Comparison of ENCODE assay signal across 32 cellular contexts in genomic region chr10:57661206-57661605, GRCh38.
"Had no signal": no experiment of that assay in that cellular context is flagged by ENCODE, and none has a peak within 500 bp of the region (broad histone marks: within the 10 kb centered on the region; RNA-seq: fewer than 3 reads in every experiment).

No MANE protein-coding gene starts in this region.

- H3K27me3 Mint-ChIP-seq: activated CD4-positive, alpha-beta memory T cell treated with anti-CD3 and anti-CD28 coated beads for 36 hours; activated CD4-positive, alpha-beta T cell treated with anti-CD3 and anti-CD28 coated beads for 36 hours; activated CD4-positive, alpha-beta T cell treated with anti-CD3 and anti-CD28 coated beads, Interleukin-2, amount 10 ng/mL, durations not matched to agents 24 days and 14 days; activated CD8-positive, alpha-beta memory T cell treated with anti-CD3 and anti-CD28 coated beads, Interleukin-2, amount 10 ng/mL, durations not matched to agents 7 days and 5 days; activated naive CD4-positive, alpha-beta T cell treated with anti-CD3 and anti-CD28 coated beads, Interleukin-2, amount 50 U/mL, for 24 hours; activated naive CD8-positive, alpha-beta T cell treated with anti-CD3 and anti-CD28 coated beads for 36 hours; activated naive CD8-positive, alpha-beta T cell treated with anti-CD3 and anti-CD28 coated beads, Interleukin-2, amount 50 U/mL, for 24 hours; brain; central memory CD8-positive, alpha-beta T cell had no signal

- FAIRE-seq: bronchial epithelial cell, endometrium, endothelial cell of umbilical vein, frontal cortex had no signal

- H3K4me3 Mint-ChIP-seq: activated CD4-positive, alpha-beta memory T cell treated with anti-CD3 and anti-CD28 coated beads for 36 hours; activated CD4-positive, alpha-beta T cell treated with anti-CD3 and anti-CD28 coated beads for 36 hours; activated CD4-positive, alpha-beta T cell treated with anti-CD3 and anti-CD28 coated beads, Interleukin-2, amount 10 ng/mL, durations not matched to agents 24 days and 14 days; activated CD8-positive, alpha-beta memory T cell treated with anti-CD3 and anti-CD28 coated beads, Interleukin-2, amount 10 ng/mL, durations not matched to agents 7 days and 5 days; activated CD8-positive, alpha-beta T cell treated with anti-CD3 and anti-CD28 coated beads, Interleukin-2, amount 10 ng/mL, durations not matched to agents 7 days and 5 days; activated naive CD4-positive, alpha-beta T cell treated with anti-CD3 and anti-CD28 coated beads for 36 hours; activated naive CD4-positive, alpha-beta T cell treated with anti-CD3 and anti-CD28 coated beads, Interleukin-2, amount 50 U/mL, for 24 hours; activated naive CD8-positive, alpha-beta T cell treated with anti-CD3 and anti-CD28 coated beads for 36 hours; activated naive CD8-positive, alpha-beta T cell treated with anti-CD3 and anti-CD28 coated beads, Interleukin-2, amount 50 U/mL, for 24 hours; activated T-helper 1 cell treated with anti-CD3 and anti-CD28 coated beads, Interleukin-12 subunit alpha, Interleukin-12 subunit beta, Interleukin-2, Interleukin-4 antibody, amounts not matched to agents 30 ng/mL and 10 ng/mL and 1 ng/mL, durations not matched to agents 14 hours and 24 hours and 36 hours; brain; central memory CD8-positive, alpha-beta T cell had no signal

- H3K9me3 Mint-ChIP-seq: activated CD4-positive, alpha-beta memory T cell treated with anti-CD3 and anti-CD28 coated beads for 36 hours; activated CD4-positive, alpha-beta T cell treated with anti-CD3 and anti-CD28 coated beads, Interleukin-2, amount 10 ng/mL, durations not matched to agents 24 days and 14 days; activated naive CD4-positive, alpha-beta T cell treated with anti-CD3 and anti-CD28 coated beads for 36 hours; activated naive CD4-positive, alpha-beta T cell treated with anti-CD3 and anti-CD28 coated beads, Interleukin-2, amount 50 U/mL, for 24 hours; activated naive CD8-positive, alpha-beta T cell treated with anti-CD3 and anti-CD28 coated beads for 36 hours; activated naive CD8-positive, alpha-beta T cell treated with anti-CD3 and anti-CD28 coated beads, Interleukin-2, amount 50 U/mL, for 24 hours; activated T-helper 1 cell treated with anti-CD3 and anti-CD28 coated beads, Interleukin-12 subunit alpha, Interleukin-12 subunit beta, Interleukin-2, Interleukin-4 antibody, amounts not matched to agents 30 ng/mL and 10 ng/mL and 1 ng/mL, durations not matched to agents 14 hours and 24 hours and 36 hours; activated T-helper 2 cell treated with anti-CD3 and anti-CD28 coated beads, Interferon-gamma antibody, Interleukin-2, Interleukin-4, amounts not matched to agents 10 μg/mL and 5 μg/mL and 100 μg/mL, durations not matched to agents 14 hours and 24 hours and 36 hours; brain had no signal

- H3K36me3 Mint-ChIP-seq: activated CD4-positive, alpha-beta memory T cell treated with anti-CD3 and anti-CD28 coated beads for 36 hours; activated CD8-positive, alpha-beta memory T cell treated with anti-CD3 and anti-CD28 coated beads, Interleukin-2, amount 10 ng/mL, durations not matched to agents 7 days and 5 days; activated naive CD4-positive, alpha-beta T cell treated with anti-CD3 and anti-CD28 coated beads, Interleukin-2, amount 50 U/mL, for 24 hours; activated naive CD8-positive, alpha-beta T cell treated with anti-CD3 and anti-CD28 coated beads for 36 hours; brain had no signal

- H3K27me3 ChIP-seq: ascending aorta had no signal

- DNase-seq: activated CD4-positive, alpha-beta memory T cell treated with anti-CD3 and anti-CD28 coated beads for 36 hours; activated CD4-positive, alpha-beta T cell treated with anti-CD3 and anti-CD28 coated beads for 36 hours; activated CD4-positive, alpha-beta T cell treated with anti-CD3 and anti-CD28 coated beads, Interleukin-2, amount 10 ng/mL, durations not matched to agents 24 days and 14 days; activated CD4-positive, CD25-positive, alpha-beta regulatory T cell; activated CD4-positive, CD25-positive, alpha-beta regulatory T cell treated with anti-CD3 and anti-CD28 coated beads, Interleukin-2, amount 50 U/mL, for 72 hours; activated CD8-positive, alpha-beta memory T cell treated with anti-CD3 and anti-CD28 coated beads, Interleukin-2, amount 10 ng/mL, durations not matched to agents 7 days and 5 days; activated CD8-positive, alpha-beta memory T cell treated with anti-CD3 and anti-CD28 coated beads, Interleukin-2, amount 50 U/mL, for 4 hours; activated CD8-positive, alpha-beta T cell treated with anti-CD3 and anti-CD28 coated beads, Interleukin-2, amount 10 ng/mL, durations not matched to agents 7 days and 5 days; activated effector memory CD4-positive, alpha-beta T cell treated with anti-CD3 and anti-CD28 coated beads, Interleukin-2, amount 50 U/mL, for 16 hours; activated naive CD4-positive, alpha-beta T cell treated with anti-CD3 and anti-CD28 coated beads for 36 hours; activated naive CD8-positive, alpha-beta T cell treated with anti-CD3 and anti-CD28 coated beads for 36 hours; activated naive CD8-positive, alpha-beta T cell treated with anti-CD3 and anti-CD28 coated beads, Interleukin-2, amount 50 U/mL, for 24 hours; activated T-cell treated with anti-CD3 and anti-CD28 coated beads, Interleukin-2, amount 50 U/mL, for 1 hour; activated T-cell treated with anti-CD3 and anti-CD28 coated beads, Interleukin-2, amount 50 U/mL, for 48 hours; cortex of kidney; dermis blood vessel endothelial cell; effector CD4-positive, alpha-beta T cell; foreskin fibroblast; head of caudate nucleus; T-helper 2 cell had no signal

- H3K36me3 ChIP-seq: ascending aorta had no signal

- H3K4me1 ChIP-seq: ascending aorta had no signal

- ATAC-seq: activated CD4-positive, alpha-beta T cell treated with anti-CD3 and anti-CD28 coated beads for 36 hours; activated CD8-positive, alpha-beta memory T cell treated with anti-CD3 and anti-CD28 coated beads, Interleukin-2, amount 10 ng/mL, durations not matched to agents 7 days and 5 days; activated CD8-positive, alpha-beta T cell treated with anti-CD3 and anti-CD28 coated beads, Interleukin-2, amount 10 ng/mL, durations not matched to agents 7 days and 5 days; activated naive CD8-positive, alpha-beta T cell treated with anti-CD3 and anti-CD28 coated beads, Interleukin-2, amount 50 U/mL, for 24 hours; esophagus mucosa had no signal

- H3K4me1 Mint-ChIP-seq: activated CD4-positive, alpha-beta T cell treated with anti-CD3 and anti-CD28 coated beads for 36 hours; activated CD4-positive, alpha-beta T cell treated with anti-CD3 and anti-CD28 coated beads, Interleukin-2, amount 10 ng/mL, durations not matched to agents 24 days and 14 days; activated CD8-positive, alpha-beta memory T cell treated with anti-CD3 and anti-CD28 coated beads, Interleukin-2, amount 10 ng/mL, durations not matched to agents 7 days and 5 days; activated naive CD4-positive, alpha-beta T cell treated with anti-CD3 and anti-CD28 coated beads, Interleukin-2, amount 50 U/mL, for 24 hours; activated naive CD8-positive, alpha-beta T cell treated with anti-CD3 and anti-CD28 coated beads for 36 hours; activated naive CD8-positive, alpha-beta T cell treated with anti-CD3 and anti-CD28 coated beads, Interleukin-2, amount 50 U/mL, for 24 hours; brain; central memory CD8-positive, alpha-beta T cell had no signal

- H3K27ac ChIP-seq: ascending aorta, epithelial cell of prostate had no signal

- H3K4me3 ChIP-seq: ascending aorta had no signal

- H3K27ac Mint-ChIP-seq: activated CD4-positive, alpha-beta memory T cell treated with anti-CD3 and anti-CD28 coated beads for 36 hours; activated CD4-positive, alpha-beta T cell treated with anti-CD3 and anti-CD28 coated beads for 36 hours; activated CD4-positive, alpha-beta T cell treated with anti-CD3 and anti-CD28 coated beads, Interleukin-2, amount 10 ng/mL, durations not matched to agents 24 days and 14 days; activated CD8-positive, alpha-beta memory T cell treated with anti-CD3 and anti-CD28 coated beads, Interleukin-2, amount 10 ng/mL, durations not matched to agents 7 days and 5 days; activated CD8-positive, alpha-beta T cell treated with anti-CD3 and anti-CD28 coated beads, Interleukin-2, amount 10 ng/mL, durations not matched to agents 7 days and 5 days; activated naive CD4-positive, alpha-beta T cell treated with anti-CD3 and anti-CD28 coated beads for 36 hours; activated naive CD4-positive, alpha-beta T cell treated with anti-CD3 and anti-CD28 coated beads, Interleukin-2, amount 50 U/mL, for 24 hours; activated naive CD8-positive, alpha-beta T cell treated with anti-CD3 and anti-CD28 coated beads for 36 hours; activated naive CD8-positive, alpha-beta T cell treated with anti-CD3 and anti-CD28 coated beads, Interleukin-2, amount 50 U/mL, for 24 hours; activated T-helper 1 cell treated with anti-CD3 and anti-CD28 coated beads, Interleukin-12 subunit alpha, Interleukin-12 subunit beta, Interleukin-2, Interleukin-4 antibody, amounts not matched to agents 30 ng/mL and 10 ng/mL and 1 ng/mL, durations not matched to agents 14 hours and 24 hours and 36 hours; activated T-helper 2 cell treated with anti-CD3 and anti-CD28 coated beads, Interferon-gamma antibody, Interleukin-2, Interleukin-4, amounts not matched to agents 10 μg/mL and 5 μg/mL and 100 μg/mL, durations not matched to agents 14 hours and 24 hours and 36 hours; brain had no signal

- H3K9me3 ChIP-seq: ascending aorta had no signal
